In the genomic region with DNA sequence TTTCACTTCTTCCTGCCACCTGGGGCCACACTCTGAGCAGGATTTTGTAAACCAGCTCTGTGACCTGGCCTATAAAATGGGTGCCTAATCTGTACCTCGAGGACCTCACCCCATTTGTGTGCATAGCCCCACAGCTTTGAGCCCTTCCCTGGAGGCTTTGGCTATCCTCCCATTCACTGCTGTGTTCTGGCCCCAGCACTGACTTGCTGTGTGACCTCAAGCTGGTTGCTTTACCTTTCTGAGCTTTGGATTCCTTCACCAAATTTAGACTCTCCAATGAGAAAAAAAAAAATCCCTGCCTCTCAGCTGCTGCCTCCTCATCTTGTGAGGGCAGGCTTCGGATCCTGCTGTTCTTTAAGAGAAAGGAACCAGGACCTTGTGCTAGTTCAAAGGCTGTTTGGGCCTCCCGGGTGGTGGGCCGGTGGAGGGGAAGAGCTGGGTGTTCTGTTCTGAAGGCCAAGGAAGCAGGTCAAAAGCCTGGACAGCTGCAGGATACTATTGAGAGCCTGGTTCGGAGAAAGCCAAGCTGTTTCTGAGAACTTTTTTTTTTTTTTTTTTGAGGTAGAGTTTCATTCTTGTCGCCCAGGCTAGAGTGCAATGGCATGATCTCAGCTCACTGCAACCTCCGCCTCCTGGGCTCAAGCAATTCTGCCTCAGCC, we compare ENCODE assay signal across 9 cellular contexts. TPM values are rescaled to one million over a fixed set of nuclear protein-coding genes. Genes with fewer than 3 reads are reported as not detected.
DNase-seq lines count a peak whose midpoint lies in the region; ATAC-seq and TF ChIP-seq lines count a peak whose summit lies in the region.
"Had no signal": no experiment of that assay in that cellular context is flagged by ENCODE, and none has a peak within 500 bp of the region (broad histone marks: within the 10 kb centered on the region; RNA-seq: fewer than 3 reads in every experiment).

No MANE protein-coding gene starts in this region.

- no peaks in the 10 kb centered on the region for H3K9me3 ChIP-seq in esophagus (ENCODE audit: control insufficient read depth in 2 of 2, insufficient read depth in 1 of 2, low read depth in 1 of 2, low read length in 1 of 2)
- H3K9me3 ChIP-seq: right lobe of liver had no signal

- 65 to 67% methylated on average over 7 of the region's 7 CpGs for WGBS in esophagus, 2 donors

- H3K4me1 ChIP-seq in esophagus (ENCODE audit: control insufficient read depth in 2 of 2, insufficient read depth in 2 of 2, low read length in 1 of 2): peaks cover 8 to 12% of the 10 kb centered on the region in 2 donors
- H3K4me1 ChIP-seq in rectal smooth muscle tissue (ENCODE audit: control insufficient read depth, insufficient read depth, low read length): peaks cover 51% of the 10 kb centered on the region
- H3K4me1 ChIP-seq: right lobe of liver had no signal

- peak; percentile 18 for DNase-seq in GM20000 (ENCODE audit: low spot score)
- DNase-seq in NCI-H1105 (lab: John Stamatoyannopoulos, UW): no peak

- H3K27ac ChIP-seq in esophagus (ENCODE audit: low read depth in 2 of 2, low read length in 1 of 2) (peak overlapping the region; percentile 8 to 75), rectal smooth muscle tissue (ENCODE audit: low read depth, low read length) (peak overlapping the region; percentile 87)
- H3K27ac ChIP-seq: right lobe of liver had no signal

- H3K27me3 ChIP-seq in esophagus (ENCODE audit: control insufficient read depth in 1 of 2, insufficient read depth in 2 of 2, low read length in 2 of 2) (no peaks in the 10 kb centered on the region), rectal smooth muscle tissue (ENCODE audit: control insufficient read depth, insufficient read depth, low read length) (no peaks in the 10 kb centered on the region)
- H3K27me3 ChIP-seq: right lobe of liver had no signal

- peak; percentile 1; the same call in 2 of the 3 replicates for ATAC-seq in SK-N-SH treated with all-trans-retinoic acid at 6 μM for 48 hours
- ATAC-seq in GM18861 (IDR thresholded peaks at IDR 0.05; ENCODE audit: unreplicated experiment): no peak
- no peak for ATAC-seq in GM19467 (IDR thresholded peaks at IDR 0.05; ENCODE audit: unreplicated experiment)
- ATAC-seq in HG03342 (IDR thresholded peaks at IDR 0.05; ENCODE audit: unreplicated experiment): no peak

- H3K36me3 ChIP-seq in esophagus (ENCODE audit: control insufficient read depth in 2 of 2, insufficient read depth in 2 of 2, low read length in 1 of 2) (peaks cover 0 to 30% of the 10 kb centered on the region in 2 donors), rectal smooth muscle tissue (ENCODE audit: control insufficient read depth, insufficient read depth, low read length) (peaks cover 19% of the 10 kb centered on the region)

- no peak overlapping the region for H3K4me3 ChIP-seq in esophagus (ENCODE audit: low read depth in 1 of 2, low read length in 2 of 2)
- no peak overlapping the region for H3K4me3 ChIP-seq in rectal smooth muscle tissue (ENCODE audit: low read length)
- H3K4me3 ChIP-seq: right lobe of liver had no signal

- no peak overlapping the region for H3K9ac ChIP-seq in rectal smooth muscle tissue (ENCODE audit: low read length)

- no peak for TF ChIP-seq CTCF in GM20000 (IDR thresholded peaks at IDR 0.05; ENCODE audit: extremely low read depth, missing control alignments)

TF ChIP-seq in SK-N-SH treated with all-trans-retinoic acid at 6 μM for 48 hours, 23 proteins besides CTCF, POLR2A, EP300 and RAD21:
- TF ChIP-seq ARNTL (CRISPR knock-in tag; IDR thresholded peaks at IDR 0.05; ENCODE audit: borderline replicate concordance, low read depth) (no peak), ESRRG (CRISPR knock-in tag; IDR thresholded peaks at IDR 0.05) (no peak), ZNF565 (CRISPR knock-in tag; conservative IDR thresholded peaks at IDR 0.05; ENCODE audit: low read depth) (no peak), ZFP3 (CRISPR knock-in tag; IDR thresholded peaks at IDR 0.05) (no peak), TCF4 (CRISPR knock-in tag; IDR thresholded peaks at IDR 0.05; ENCODE audit: borderline replicate concordance) (no peak), ZNF70 (CRISPR knock-in tag; IDR thresholded peaks at IDR 0.05) (no peak), RARB (CRISPR knock-in tag; IDR thresholded peaks at IDR 0.05) (no peak), ZC3H10 (CRISPR knock-in tag; IDR thresholded peaks at IDR 0.05) (no peak)
- TF ChIP-seq, protein P1, sequence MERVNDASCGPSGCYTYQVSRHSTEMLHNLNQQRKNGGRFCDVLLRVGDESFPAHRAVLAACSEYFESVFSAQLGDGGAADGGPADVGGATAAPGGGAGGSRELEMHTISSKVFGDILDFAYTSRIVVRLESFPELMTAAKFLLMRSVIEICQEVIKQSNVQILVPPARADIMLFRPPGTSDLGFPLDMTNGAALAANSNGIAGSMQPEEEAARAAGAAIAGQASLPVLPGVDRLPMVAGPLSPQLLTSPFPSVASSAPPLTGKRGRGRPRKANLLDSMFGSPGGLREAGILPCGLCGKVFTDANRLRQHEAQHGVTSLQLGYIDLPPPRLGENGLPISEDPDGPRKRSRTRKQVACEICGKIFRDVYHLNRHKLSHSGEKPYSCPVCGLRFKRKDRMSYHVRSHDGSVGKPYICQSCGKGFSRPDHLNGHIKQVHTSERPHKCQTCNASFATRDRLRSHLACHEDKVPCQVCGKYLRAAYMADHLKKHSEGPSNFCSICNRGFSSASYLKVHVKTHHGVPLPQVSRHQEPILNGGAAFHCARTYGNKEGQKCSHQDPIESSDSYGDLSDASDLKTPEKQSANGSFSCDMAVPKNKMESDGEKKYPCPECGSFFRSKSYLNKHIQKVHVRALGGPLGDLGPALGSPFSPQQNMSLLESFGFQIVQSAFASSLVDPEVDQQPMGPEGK (CRISPR knock-in tag; IDR thresholded peaks at IDR 0.05; ENCODE audit: borderline replicate concordance): no peak

RNA-seq across cellular contexts. Expression of a gene that starts 1.1 kb away (rescaled TPM):
- 1 to 10 TPM; 1.2 to 1.7 TPM for polyA plus RNA-seq in esophagus

RNA-seq across cellular contexts. Expression of a gene that starts 16.9 kb away (rescaled TPM):
- 10 to 100 TPM in 1 of 2 donors, 1 to 10 TPM in 1; 7.9 to 13.0 TPM for polyA plus RNA-seq in esophagus

RNA-seq across cellular contexts. Expression of a gene that starts 17.5 kb away (rescaled TPM):
- 10 to 100 TPM; 79.0 to 88.0 TPM for polyA plus RNA-seq in esophagus

RNA-seq across cellular contexts. Expression of a gene that starts 37.9 kb away (rescaled TPM):
- polyA plus RNA-seq in esophagus: under 1 TPM; 0.24 to 0.44 TPM

RNA-seq across cellular contexts. Expression of a gene that starts 42.1 kb away (rescaled TPM):
- 1 to 10 TPM; 4.7 to 7.5 TPM for polyA plus RNA-seq in esophagus
